ENCODE assay signal across 26 cellular contexts in genomic region chr3:116164039-116164438, GRCh38.
A peak's percentile ranks its signal among the peaks of the same experiment; 100 is the strongest.
DNase-seq lines count a peak whose midpoint lies in the region; ATAC-seq, FAIRE-seq and TF ChIP-seq lines count a peak whose summit lies in the region.
"Had no signal": no experiment of that assay in that cellular context is flagged by ENCODE, and none has a peak within 500 bp of the region (broad histone marks: within the 10 kb centered on the region; RNA-seq: fewer than 3 reads in every experiment).

No MANE protein-coding gene starts in this region.

- CTCF ChIA-PET in A549 (lab: Yijun Ruan, JAX), result no interaction called here

- H3K36me3 ChIP-seq in SK-N-MC (ENCODE audit: insufficient read depth, low read length) (peaks cover 7% of the 10 kb centered on the region; the same call in 1 of the 2 replicates), body of pancreas (replicated peaks in 1 of 2; ENCODE audit: insufficient read depth in 1 of 2, low read depth in 2 of 2) (no peaks in the 10 kb centered on the region), colonic mucosa (no peaks in the 10 kb centered on the region)
- H3K36me3 ChIP-seq: BE2C, BLaER1 had no signal

- no peak for TF ChIP-seq EP300 in A549 (IDR thresholded peaks at IDR 0.05)

- no peak for TF ChIP-seq RAD21 in A549 (conservative IDR thresholded peaks at IDR 0.05 in 1 of 2, IDR thresholded peaks at IDR 0.05 in 1 of 2)

- H3K9me3 ChIP-seq in A549 (no peaks in the 10 kb centered on the region), SK-N-MC (ENCODE audit: low read depth, low read length) (no peaks in the 10 kb centered on the region), body of pancreas (no peaks in the 10 kb centered on the region), colonic mucosa (no peaks in the 10 kb centered on the region)
- H3K9me3 ChIP-seq: BE2C, BLaER1, Caco-2 had no signal

- H3K9ac ChIP-seq in SK-N-MC (ENCODE audit: insufficient read length) (no peak overlapping the region), colonic mucosa (ENCODE audit: low read depth in 2 of 2, low read length in 2 of 2) (no peak overlapping the region)
- H3K9ac ChIP-seq: BLaER1 had no signal

- no peak overlapping the region for H3K4me2 ChIP-seq in A549
- H3K4me2 ChIP-seq: BLaER1 had no signal

- no peak for TF ChIP-seq POLR2A in A549 (IDR thresholded peaks at IDR 0.05; ENCODE audit: low read length)
- no peak for TF ChIP-seq POLR2A in body of pancreas (IDR thresholded peaks at IDR 0.05)

- H3K27ac ChIP-seq in A549 (no peak overlapping the region), SK-N-MC (peak overlapping the region; percentile 48), body of pancreas (no peak overlapping the region), colonic mucosa (no peak overlapping the region)
- H3K27ac ChIP-seq: 22Rv1, BLaER1 had no signal

- H3K4me1 ChIP-seq in A549, result no peaks in the 10 kb centered on the region
- H3K4me1 ChIP-seq in body of pancreas, result no peaks in the 10 kb centered on the region
- H3K4me1 ChIP-seq in colonic mucosa, result no peaks in the 10 kb centered on the region
- H3K4me1 ChIP-seq: BE2C, BLaER1, Caco-2 had no signal

- no peak for ATAC-seq in A549
- no peak for ATAC-seq in body of pancreas
- ATAC-seq: GM12878 had no signal

- POLR2A ChIA-PET in A549 (lab: Yijun Ruan, JAX), result no interaction called here

- 3% methylated on average over 2 of the region's 2 CpGs for WGBS in A549 (ENCODE audit: missing lambda C conversion rate)
- WGBS in body of pancreas, 2 donors, result 45 to 51% methylated on average over 2 of the region's 2 CpGs

- DNase-seq in A549 (ENCODE audit: low read depth in 1 of 2, low spot score in 1 of 2), result no peak
- peak; percentile 4 for DNase-seq in HCEC 1CT
- no peak for DNase-seq in SK-N-MC (ENCODE audit: low read depth, low spot score)
- DNase-seq in fibroblast of the aortic adventitia (ENCODE audit: low read depth), result peak; percentile 20
- DNase-seq in GM19238 (ENCODE audit: insufficient read length, low spot score), result no peak
- DNase-seq in body of pancreas, result no peak
- DNase-seq in colonic mucosa, result no peak
- DNase-seq in globus pallidus (ENCODE audit: low spot score), result no peak
- DNase-seq: ACHN; BE2C; C1 segment of cervical spinal cord; Caco-2; Calu3; CD4-positive, alpha-beta memory T cell; CD4-positive, CD25-positive, alpha-beta regulatory T cell; CD8-positive, alpha-beta memory T cell; DND-41; EL; GDM1 had no signal

- H3K4me3 ChIP-seq in A549, result no peak overlapping the region
- H3K4me3 ChIP-seq in SK-N-MC, result no peak overlapping the region
- no peak overlapping the region for H3K4me3 ChIP-seq in fibroblast of the aortic adventitia (ENCODE audit: low read depth, low read length)
- no peak overlapping the region for H3K4me3 ChIP-seq in body of pancreas
- H3K4me3 ChIP-seq in colonic mucosa, result no peak overlapping the region
- H3K4me3 ChIP-seq: BLaER1, GM12878 had no signal

- H3K27me3 ChIP-seq in body of pancreas (no peaks in the 10 kb centered on the region), colonic mucosa (no peaks in the 10 kb centered on the region)
- H3K27me3 ChIP-seq: BE2C, BLaER1 had no signal

- TF ChIP-seq CTCF in A549 (IDR thresholded peaks at IDR 0.05) (no peak), fibroblast of the aortic adventitia (IDR thresholded peaks at IDR 0.05; ENCODE audit: insufficient read depth, low read length) (no peak), body of pancreas (IDR thresholded peaks at IDR 0.05) (no peak), colonic mucosa (IDR thresholded peaks at IDR 0.05) (no peak)

- peak; percentile 28 for FAIRE-seq in A549 (lab: Jason Lieb, UNC)
- FAIRE-seq: D721Med, GM12878, GM12892, GM18507, GM19239 had no signal

- intact Hi-C loops in body of pancreas (cut with DNase I), result no loop called here
- intact Hi-C loops in colonic mucosa (cut with DNase I), result no loop called here

TF ChIP-seq in A549, 52 proteins besides CTCF, POLR2A, EP300 and RAD21:
- TF ChIP-seq RFX5 (IDR thresholded peaks at IDR 0.05) (no peak), POLR2AphosphoS2 (conservative IDR thresholded peaks at IDR 0.05; ENCODE audit: low read length) (no peak), USF2 (IDR thresholded peaks at IDR 0.05) (no peak), CHD4 (IDR thresholded peaks at IDR 0.05; ENCODE audit: borderline replicate concordance) (no peak)

Comparison
In these comparisons a context has a peak if more than half of its experiments do, and no peak if none do; other contexts are left out.
1. DNase-seq: peak in HCEC 1CT (single experiment) and fibroblast of the aortic adventitia (single experiment); none in A549 (0 of 2), SK-N-MC (single experiment), GM19238 (single experiment), body of pancreas (0 of 4), colonic mucosa (single experiment) and globus pallidus (single experiment).